In the genomic region with DNA sequence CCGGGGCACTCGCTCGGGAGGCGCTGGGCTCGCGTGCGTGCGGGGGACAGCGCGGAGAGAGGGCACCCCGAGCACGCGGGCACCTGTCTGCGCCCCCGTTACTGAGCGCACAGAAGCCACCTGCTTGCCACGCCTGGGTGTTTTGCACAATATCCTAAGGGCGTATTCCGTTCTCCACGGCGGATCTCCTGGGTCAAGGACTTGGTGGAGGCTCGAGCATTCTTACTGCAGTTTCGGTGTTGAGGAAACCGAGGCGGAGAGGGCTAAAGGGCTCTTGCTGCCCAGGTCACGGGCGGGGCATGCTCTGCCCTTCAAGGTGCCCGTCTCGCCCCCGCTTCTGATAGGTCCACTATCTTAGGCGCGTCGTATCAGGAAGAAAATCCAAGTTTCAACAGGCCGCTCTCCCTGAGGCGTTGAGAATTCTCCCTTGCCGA, we compare ENCODE assay signal across 1 cellular context.
TF ChIP-seq lines count a peak whose summit lies in the region.

No MANE protein-coding gene starts in this region.

TF ChIP-seq in GM12878, 131 proteins besides CTCF, POLR2A, EP300 and RAD21:
- TF ChIP-seq, protein P1, sequence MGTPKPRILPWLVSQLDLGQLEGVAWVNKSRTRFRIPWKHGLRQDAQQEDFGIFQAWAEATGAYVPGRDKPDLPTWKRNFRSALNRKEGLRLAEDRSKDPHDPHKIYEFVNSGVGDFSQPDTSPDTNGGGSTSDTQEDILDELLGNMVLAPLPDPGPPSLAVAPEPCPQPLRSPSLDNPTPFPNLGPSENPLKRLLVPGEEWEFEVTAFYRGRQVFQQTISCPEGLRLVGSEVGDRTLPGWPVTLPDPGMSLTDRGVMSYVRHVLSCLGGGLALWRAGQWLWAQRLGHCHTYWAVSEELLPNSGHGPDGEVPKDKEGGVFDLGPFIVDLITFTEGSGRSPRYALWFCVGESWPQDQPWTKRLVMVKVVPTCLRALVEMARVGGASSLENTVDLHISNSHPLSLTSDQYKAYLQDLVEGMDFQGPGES (IDR thresholded peaks at IDR 0.05): no peak
- TF ChIP-seq MEF2B (IDR thresholded peaks at IDR 0.05; ENCODE audit: partially characterized antibody, poor library complexity, severe bottlenecking): no peak
- TF ChIP-seq RELA (IDR thresholded peaks at IDR 0.05; ENCODE audit: borderline replicate concordance, partially characterized antibody): no peak
- peak; percentile 77 for TF ChIP-seq HDAC6 (IDR thresholded peaks at IDR 0.05; ENCODE audit: unreplicated experiment)
- TF ChIP-seq KDM1A (IDR thresholded peaks at IDR 0.05; ENCODE audit: borderline replicate concordance): no peak
- TF ChIP-seq RFX5 (IDR thresholded peaks at IDR 0.05; ENCODE audit: low read depth, low read length): 0 out of 2 replicates have a peak, but pooled peaks have one; percentile 4
- TF ChIP-seq, protein P2, sequence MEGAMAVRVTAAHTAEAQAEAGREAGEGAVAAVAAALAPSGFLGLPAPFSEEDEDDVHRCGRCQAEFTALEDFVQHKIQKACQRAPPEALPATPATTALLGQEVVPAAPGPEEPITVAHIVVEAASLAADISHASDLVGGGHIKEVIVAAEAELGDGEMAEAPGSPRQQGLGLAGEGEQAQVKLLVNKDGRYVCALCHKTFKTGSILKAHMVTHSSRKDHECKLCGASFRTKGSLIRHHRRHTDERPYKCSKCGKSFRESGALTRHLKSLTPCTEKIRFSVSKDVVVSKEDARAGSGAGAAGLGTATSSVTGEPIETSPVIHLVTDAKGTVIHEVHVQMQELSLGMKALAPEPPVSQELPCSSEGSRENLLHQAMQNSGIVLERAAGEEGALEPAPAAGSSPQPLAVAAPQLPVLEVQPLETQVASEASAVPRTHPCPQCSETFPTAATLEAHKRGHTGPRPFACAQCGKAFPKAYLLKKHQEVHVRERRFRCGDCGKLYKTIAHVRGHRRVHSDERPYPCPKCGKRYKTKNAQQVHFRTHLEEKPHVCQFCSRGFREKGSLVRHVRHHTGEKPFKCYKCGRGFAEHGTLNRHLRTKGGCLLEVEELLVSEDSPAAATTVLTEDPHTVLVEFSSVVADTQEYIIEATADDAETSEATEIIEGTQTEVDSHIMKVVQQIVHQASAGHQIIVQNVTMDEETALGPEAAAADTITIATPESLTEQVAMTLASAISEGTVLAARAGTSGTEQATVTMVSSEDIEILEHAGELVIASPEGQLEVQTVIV (IDR thresholded peaks at IDR 0.05; ENCODE audit: borderline replicate concordance, partially characterized antibody): no peak
- TF ChIP-seq, protein P3, sequence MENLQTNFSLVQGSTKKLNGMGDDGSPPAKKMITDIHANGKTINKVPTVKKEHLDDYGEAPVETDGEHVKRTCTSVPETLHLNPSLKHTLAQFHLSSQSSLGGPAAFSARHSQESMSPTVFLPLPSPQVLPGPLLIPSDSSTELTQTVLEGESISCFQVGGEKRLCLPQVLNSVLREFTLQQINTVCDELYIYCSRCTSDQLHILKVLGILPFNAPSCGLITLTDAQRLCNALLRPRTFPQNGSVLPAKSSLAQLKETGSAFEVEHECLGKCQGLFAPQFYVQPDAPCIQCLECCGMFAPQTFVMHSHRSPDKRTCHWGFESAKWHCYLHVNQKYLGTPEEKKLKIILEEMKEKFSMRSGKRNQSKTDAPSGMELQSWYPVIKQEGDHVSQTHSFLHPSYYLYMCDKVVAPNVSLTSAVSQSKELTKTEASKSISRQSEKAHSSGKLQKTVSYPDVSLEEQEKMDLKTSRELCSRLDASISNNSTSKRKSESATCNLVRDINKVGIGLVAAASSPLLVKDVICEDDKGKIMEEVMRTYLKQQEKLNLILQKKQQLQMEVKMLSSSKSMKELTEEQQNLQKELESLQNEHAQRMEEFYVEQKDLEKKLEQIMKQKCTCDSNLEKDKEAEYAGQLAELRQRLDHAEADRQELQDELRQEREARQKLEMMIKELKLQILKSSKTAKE (IDR thresholded peaks at IDR 0.05; ENCODE audit: low read depth, poor library complexity, severe bottlenecking): no peak
- no peak for TF ChIP-seq ASH2L (IDR thresholded peaks at IDR 0.05; ENCODE audit: borderline replicate concordance, low read depth)
- TF ChIP-seq, protein P4, sequence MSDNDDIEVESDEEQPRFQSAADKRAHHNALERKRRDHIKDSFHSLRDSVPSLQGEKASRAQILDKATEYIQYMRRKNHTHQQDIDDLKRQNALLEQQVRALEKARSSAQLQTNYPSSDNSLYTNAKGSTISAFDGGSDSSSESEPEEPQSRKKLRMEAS (IDR thresholded peaks at IDR 0.05; ENCODE audit: low read depth, low read length): no peak
- no peak for TF ChIP-seq IKZF2 (IDR thresholded peaks at IDR 0.05)
- no peak for TF ChIP-seq SMAD1 (IDR thresholded peaks at IDR 0.05; ENCODE audit: low read depth, partially characterized antibody)
- TF ChIP-seq DPF2 (IDR thresholded peaks at IDR 0.05): 0 out of 2 replicates have a peak, but pooled peaks have one; percentile 25
- TF ChIP-seq YBX1 (IDR thresholded peaks at IDR 0.05): no peak
